Comparison of ENCODE assay signal across 27 cellular contexts in genomic region chr4:96247096-96247495, GRCh38.
"Had no signal": no experiment of that assay in that cellular context is flagged by ENCODE, and none has a peak within 500 bp of the region (broad histone marks: within the 10 kb centered on the region; RNA-seq: fewer than 3 reads in every experiment).

No MANE protein-coding gene starts in this region.

- H3K9me3 Mint-ChIP-seq: stimulated activated naive CD8-positive, alpha-beta T cell treated with anti-CD3 and anti-CD28 coated beads, Interleukin-15, amount 100 ng/mL, for 72 hours; type B pancreatic cell had no signal

- H3K27me3 ChIP-seq: stomach, suprapubic skin, testis, thyroid gland, tibial artery, tibial nerve, transverse colon, upper lobe of left lung, uterus, vagina had no signal

- H3K9me3 ChIP-seq: stomach, suprapubic skin, testis, thoracic aorta, thyroid gland, tibial artery, tibial nerve, transverse colon, upper lobe of left lung, uterus, vagina had no signal

- H3K36me3 Mint-ChIP-seq: stimulated activated effector memory CD8-positive, alpha-beta T cell treated with anti-CD3 and anti-CD28 coated beads, Interleukin-12 subunit alpha, Interleukin-12 subunit beta, amount 100 ng/mL, for 72 hours; stimulated activated memory B cell treated with anti-CD40 and anti-IgM and Interleukin-4, amounts not matched to agents 10 μg/mL and 1 μg/mL and 100 μg/mL, for 72 hours; stimulated activated naive B cell treated with anti-CD40 and anti-IgM and Interleukin-4, amounts not matched to agents 10 μg/mL and 1 μg/mL and 100 μg/mL, for 72 hours; type B pancreatic cell had no signal

- H3K27ac Mint-ChIP-seq: stimulated activated effector memory CD8-positive, alpha-beta T cell treated with anti-CD3 and anti-CD28 coated beads, Interleukin-12 subunit alpha, Interleukin-12 subunit beta, amount 100 ng/mL, for 72 hours; stimulated activated memory B cell treated with anti-CD40 and anti-IgM and Interleukin-4, amounts not matched to agents 10 μg/mL and 1 μg/mL and 100 μg/mL, for 72 hours; stimulated activated naive B cell treated with anti-CD40 and anti-IgM and Interleukin-4, amounts not matched to agents 10 μg/mL and 1 μg/mL and 100 μg/mL, for 72 hours; stimulated activated naive CD8-positive, alpha-beta T cell treated with anti-CD3 and anti-CD28 coated beads, Interleukin-15, amount 100 ng/mL, for 72 hours; stimulated activated naive CD8-positive, alpha-beta T cell treated with anti-CD3 and anti-CD28 coated beads, Interleukin-15, Interleukin-2, amounts not matched to agents 100 ng/mL and 50 ng/mL, for 24 hours; type B pancreatic cell had no signal

- H3K4me1 ChIP-seq: stomach, suprapubic skin, testis, thyroid gland, tibial artery, tibial nerve, transverse colon, upper lobe of left lung, uterus, vagina had no signal

- H3K27ac ChIP-seq: stomach, suprapubic skin, testis, thoracic aorta, thyroid gland, tibial artery, tibial nerve, transverse colon, upper lobe of left lung, uterus, vagina had no signal

- ATAC-seq: stimulated activated effector memory CD8-positive, alpha-beta T cell treated with anti-CD3 and anti-CD28 coated beads, Interleukin-12 subunit alpha, Interleukin-12 subunit beta, amount 100 ng/mL, for 72 hours; stimulated activated memory B cell treated with anti-CD40 and anti-IgM and Interleukin-4, amounts not matched to agents 10 μg/mL and 1 μg/mL and 100 μg/mL, for 72 hours; stimulated activated naive B cell treated with anti-CD40 and anti-IgM and Interleukin-4, amounts not matched to agents 10 μg/mL and 1 μg/mL and 100 μg/mL, for 72 hours; stimulated activated naive CD8-positive, alpha-beta T cell treated with anti-CD3 and anti-CD28 coated beads, Interleukin-15, amount 100 ng/mL, for 72 hours; stimulated activated naive CD8-positive, alpha-beta T cell treated with anti-CD3 and anti-CD28 coated beads, Interleukin-15, Interleukin-2, amounts not matched to agents 100 U/mL and 50 U/mL, for 24 hours had no signal

- DNase-seq: stimulated activated CD4-positive, alpha-beta T cell treated with anti-CD3 and anti-CD28 coated beads, Interleukin-2, amount 100 ng/mL, for 48 hours; stimulated activated CD4-positive, alpha-beta T cell treated with anti-CD3 and anti-CD28 coated beads, Interleukin-4, amount 100 ng/mL, for 1 hour; stimulated activated CD4-positive, alpha-beta T cell treated with anti-CD3 and anti-CD28 coated beads, Interleukin-4, amount 100 ng/mL, for 24 hours; stimulated activated CD4-positive, alpha-beta T cell treated with anti-CD3 and anti-CD28 coated beads, Interleukin-4, amount 100 ng/mL, for 4 hours; stimulated activated CD8-positive, alpha-beta memory T cell treated with anti-CD3 and anti-CD28 coated beads, Interleukin-4, amount 100 ng/mL, for 48 hours; stimulated activated naive B cell treated with anti-CD40 and anti-IgM and Interleukin-4, amounts not matched to agents 10 μg/mL and 1 μg/mL and 100 μg/mL, for 72 hours; stimulated activated naive CD4-positive, alpha-beta T cell; stimulated activated naive CD4-positive, alpha-beta T cell treated with Interleukin-2 at 50 U/mL for 16 hours; stimulated activated naive CD8-positive, alpha-beta T cell treated with anti-CD3 and anti-CD28 coated beads, Interleukin-15, amount 100 ng/mL, for 72 hours; stimulated activated naive CD8-positive, alpha-beta T cell treated with anti-CD3 and anti-CD28 coated beads, Interleukin-15, Interleukin-2, amounts not matched to agents 100 U/mL and 50 U/mL, for 24 hours; stomach; substantia nigra; testis; thyroid gland; tibial artery; transverse colon; trophoblast cell; upper lobe of left lung; uterus had no signal

- H3K4me3 ChIP-seq: stomach, suprapubic skin, testis, thoracic aorta, thyroid gland, tibial artery, tibial nerve, transverse colon, upper lobe of left lung, uterus, vagina had no signal

- H3K36me3 ChIP-seq: stomach, suprapubic skin, thoracic aorta, thyroid gland, tibial artery, tibial nerve, transverse colon, upper lobe of left lung, uterus, vagina had no signal
